ENCODE assay signal across 19 cellular contexts in the genomic region with DNA sequence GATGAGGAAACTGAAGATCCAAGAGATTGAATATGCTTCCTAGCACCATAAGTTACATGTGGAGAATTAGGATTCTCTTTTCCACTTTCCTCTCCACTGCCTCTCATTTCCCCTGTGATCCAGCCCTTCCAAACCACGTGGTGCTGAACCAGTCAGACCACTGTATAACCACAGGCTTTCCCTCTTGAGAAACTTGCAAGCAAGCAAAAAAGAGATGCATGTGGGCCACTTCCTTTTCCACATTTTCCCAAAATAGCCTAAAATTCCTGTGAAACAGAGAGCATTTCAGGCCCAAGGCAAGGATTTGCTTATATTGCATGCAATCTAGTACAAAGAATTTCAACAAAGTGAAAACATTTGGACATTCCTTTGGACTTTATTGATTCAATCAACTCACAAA. TPM values are rescaled to one million over a fixed set of nuclear protein-coding genes. Genes with fewer than 3 reads are reported as not detected.
A peak's percentile ranks its signal among the peaks of the same experiment; 100 is the strongest.
DNase-seq lines count a peak whose midpoint lies in the region; ATAC-seq and TF ChIP-seq lines count a peak whose summit lies in the region.
"Had no signal": no experiment of that assay in that cellular context is flagged by ENCODE, and none has a peak within 500 bp of the region (broad histone marks: within the 10 kb centered on the region; RNA-seq: fewer than 3 reads in every experiment).

No MANE protein-coding gene starts in this region.

- TF ChIP-seq EP300 in Ishikawa (IDR thresholded peaks at IDR 0.05; ENCODE audit: borderline replicate concordance), result no peak

- CTCF ChIA-PET in activated CD8-positive, alpha-beta T cell treated with anti-CD3 and anti-CD28 coated beads, Interleukin-2, amount 10 ng/mL, durations not matched to agents 7 days and 5 days (lab: Charles Lee), result no interaction called here

- ATAC-seq in left lung, result peak; percentile 75
- ATAC-seq in activated CD8-positive, alpha-beta T cell treated with anti-CD3 and anti-CD28 coated beads, Interleukin-2, amount 10 ng/mL, durations not matched to agents 7 days and 5 days, result no peak
- ATAC-seq: activated T-cell treated with anti-CD3 and anti-CD28 coated beads, Interleukin-2, amount 50 U/mL, for 4 hours; stimulated activated naive CD8-positive, alpha-beta T cell treated with anti-CD3 and anti-CD28 coated beads, Interleukin-15, Interleukin-2, amounts not matched to agents 100 U/mL and 50 U/mL, for 24 hours had no signal

- no peak overlapping the region for H2BK15ac ChIP-seq in mesendoderm (replicated peaks; ENCODE audit: low read depth)

- no peak overlapping the region for H4K5ac ChIP-seq in mesendoderm (ENCODE audit: low read length)

- no peak overlapping the region for H4K8ac ChIP-seq in mesendoderm (ENCODE audit: low read depth, low read length)

- H3K27me3 ChIP-seq in left lung, result no peaks in the 10 kb centered on the region
- H3K27me3 ChIP-seq in mesendoderm (ENCODE audit: insufficient read depth, low read length, poor library complexity), result no peaks in the 10 kb centered on the region
- H3K27me3 ChIP-seq: adrenal gland, heart left ventricle, pancreas had no signal

- no peak for TF ChIP-seq RAD21 in Ishikawa (IDR thresholded peaks at IDR 0.05; ENCODE audit: low read depth)

- peak; percentile 35 for DNase-seq in AG09309 (ENCODE audit: low read depth)
- peak; percentile 68 for DNase-seq in dedifferentiated amniotic fluid mesenchymal stem cell (ENCODE audit: extremely low spot score)
- DNase-seq in left lung, result no peak
- no peak for DNase-seq in mesendoderm
- DNase-seq in SW480 (ENCODE audit: low spot score), result no peak
- DNase-seq in activated CD8-positive, alpha-beta T cell treated with anti-CD3 and anti-CD28 coated beads, Interleukin-2, amount 10 ng/mL, durations not matched to agents 7 days and 5 days, result no peak
- no peak for DNase-seq in NCI-H524 treated with DMSO at 0.1 percent for 48 hours (lab: John Stamatoyannopoulos, UW)
- DNase-seq: activated CD4-positive, alpha-beta T cell treated with anti-CD3 and anti-CD28 coated beads, Interleukin-2, amount 10 ng/mL, durations not matched to agents 7 days and 5 days; activated T-cell treated with anti-CD3 and anti-CD28 coated beads, Interleukin-2, amount 50 U/mL, for 4 hours; DMS153; heart left ventricle; Karpas-422; NCI-H1694 treated with DMSO at 0.1 percent for 48 hours; NCI-H446; pancreas; stimulated activated naive CD8-positive, alpha-beta T cell treated with anti-CD3 and anti-CD28 coated beads, Interleukin-15, Interleukin-2, amounts not matched to agents 100 U/mL and 50 U/mL, for 24 hours had no signal

- H3K56ac ChIP-seq in mesendoderm (ENCODE audit: low read length), result no peak overlapping the region

- POLR2A ChIA-PET in activated CD8-positive, alpha-beta T cell treated with anti-CD3 and anti-CD28 coated beads, Interleukin-2, amount 10 ng/mL, durations not matched to agents 7 days and 5 days (lab: Charles Lee), result no interaction called here

- H3K18ac ChIP-seq in mesendoderm (ENCODE audit: low read length), result no peak overlapping the region

- no peak overlapping the region for H3K4me3 ChIP-seq in AG09309 (ENCODE audit: control insufficient read depth, low read depth, low read length)
- no peak overlapping the region for H3K4me3 ChIP-seq in left lung
- H3K4me3 ChIP-seq in mesendoderm (ENCODE audit: low read length), result no peak overlapping the region
- H3K4me3 ChIP-seq: adrenal gland, heart left ventricle, pancreas, SK-N-MC had no signal

- H3K23ac ChIP-seq in mesendoderm (ENCODE audit: low read length), result no peak overlapping the region

- WGBS in mesendoderm (ENCODE audit: extremely low coverage, insufficient coverage, low lambda C conversion rate), result no CpG with 5 or more reads among the region's 1 CpG

- intact Hi-C loops in left lung (cut with DNase I), result no loop called here

- H3K79me1 ChIP-seq in mesendoderm (ENCODE audit: low read length), result no peaks in the 10 kb centered on the region

- no peak overlapping the region for H3K4ac ChIP-seq in mesendoderm (ENCODE audit: low read depth, low read length)

- no peaks in the 10 kb centered on the region for H3K79me2 ChIP-seq in mesendoderm (ENCODE audit: control insufficient read depth, insufficient read depth, low read length)

- H3K4me1 Mint-ChIP-seq in activated CD8-positive, alpha-beta T cell treated with anti-CD3 and anti-CD28 coated beads, Interleukin-2, amount 10 ng/mL, durations not matched to agents 7 days and 5 days (ENCODE audit: low read depth), result no peaks in the 10 kb centered on the region
- H3K4me1 Mint-ChIP-seq: activated CD4-positive, alpha-beta T cell treated with anti-CD3 and anti-CD28 coated beads, Interleukin-2, amount 10 ng/mL, durations not matched to agents 7 days and 5 days had no signal

- no peak overlapping the region for H3K4me2 ChIP-seq in mesendoderm (ENCODE audit: low read length)

- no peak overlapping the region for H3K4me3 Mint-ChIP-seq in activated CD8-positive, alpha-beta T cell treated with anti-CD3 and anti-CD28 coated beads, Interleukin-2, amount 10 ng/mL, durations not matched to agents 7 days and 5 days
- H3K4me3 Mint-ChIP-seq: activated CD4-positive, alpha-beta T cell treated with anti-CD3 and anti-CD28 coated beads, Interleukin-2, amount 10 ng/mL, durations not matched to agents 7 days and 5 days; activated T-cell treated with anti-CD3 and anti-CD28 coated beads, Interleukin-2, amount 50 U/mL, for 4 hours had no signal

- peaks cover 36% of the 10 kb centered on the region for H3K27me3 Mint-ChIP-seq in activated CD8-positive, alpha-beta T cell treated with anti-CD3 and anti-CD28 coated beads, Interleukin-2, amount 10 ng/mL, durations not matched to agents 7 days and 5 days (ENCODE audit: low read depth)

- peaks cover 0 to 2% of the 10 kb centered on the region in 2 donors for H3K9me3 ChIP-seq in left lung
- H3K9me3 ChIP-seq: adrenal gland, pancreas had no signal

- H3K9me3 Mint-ChIP-seq in activated CD8-positive, alpha-beta T cell treated with anti-CD3 and anti-CD28 coated beads, Interleukin-2, amount 10 ng/mL, durations not matched to agents 7 days and 5 days (ENCODE audit: insufficient read depth), result peaks cover 8% of the 10 kb centered on the region
- H3K9me3 Mint-ChIP-seq: activated CD4-positive, alpha-beta T cell treated with anti-CD3 and anti-CD28 coated beads, Interleukin-2, amount 10 ng/mL, durations not matched to agents 7 days and 5 days; activated T-cell treated with anti-CD3 and anti-CD28 coated beads, Interleukin-2, amount 50 U/mL, for 4 hours had no signal

- no peak overlapping the region for H2AK5ac ChIP-seq in mesendoderm (ENCODE audit: low read length)

- no peak overlapping the region for H3K9ac ChIP-seq in mesendoderm (ENCODE audit: low read length)

- H3K36me3 ChIP-seq in left lung (no peaks in the 10 kb centered on the region), mesendoderm (ENCODE audit: control insufficient read depth, insufficient read depth, low read length) (no peaks in the 10 kb centered on the region)
- H3K36me3 ChIP-seq: adrenal gland, heart left ventricle, pancreas had no signal

- no peak overlapping the region for H3K27ac ChIP-seq in left lung
- no peak overlapping the region for H3K27ac ChIP-seq in mesendoderm (ENCODE audit: low read depth, low read length)
- H3K27ac ChIP-seq: adrenal gland, heart left ventricle, pancreas, SK-N-MC had no signal

- H3K36me3 Mint-ChIP-seq in activated CD8-positive, alpha-beta T cell treated with anti-CD3 and anti-CD28 coated beads, Interleukin-2, amount 10 ng/mL, durations not matched to agents 7 days and 5 days (ENCODE audit: low read depth), result no peaks in the 10 kb centered on the region

- peaks cover 0 to 4% of the 10 kb centered on the region in 2 donors for H3K4me1 ChIP-seq in left lung
- no peaks in the 10 kb centered on the region for H3K4me1 ChIP-seq in mesendoderm (ENCODE audit: control insufficient read depth, low read depth, low read length)

- no peak overlapping the region for H2BK120ac ChIP-seq in mesendoderm (ENCODE audit: low read depth, low read length)

- TF ChIP-seq CTCF in AG09309 (IDR thresholded peaks at IDR 0.05; ENCODE audit: control insufficient read depth, insufficient read depth, low read depth, low read length, missing control alignments), result no peak
- no peak for TF ChIP-seq CTCF in left lung (IDR thresholded peaks at IDR 0.05)

- no peak overlapping the region for H2BK5ac ChIP-seq in mesendoderm (ENCODE audit: low read length)

- no peak overlapping the region for H3K27ac Mint-ChIP-seq in activated CD8-positive, alpha-beta T cell treated with anti-CD3 and anti-CD28 coated beads, Interleukin-2, amount 10 ng/mL, durations not matched to agents 7 days and 5 days
- H3K27ac Mint-ChIP-seq: activated CD4-positive, alpha-beta T cell treated with anti-CD3 and anti-CD28 coated beads, Interleukin-2, amount 10 ng/mL, durations not matched to agents 7 days and 5 days had no signal

TF ChIP-seq in Ishikawa, 13 proteins besides CTCF, POLR2A, EP300 and RAD21:
- TF ChIP-seq, protein P1, sequence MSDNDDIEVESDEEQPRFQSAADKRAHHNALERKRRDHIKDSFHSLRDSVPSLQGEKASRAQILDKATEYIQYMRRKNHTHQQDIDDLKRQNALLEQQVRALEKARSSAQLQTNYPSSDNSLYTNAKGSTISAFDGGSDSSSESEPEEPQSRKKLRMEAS (IDR thresholded peaks at IDR 0.05), result peak; percentile 50; the same call in 1 of the 2 replicates
- TF ChIP-seq, protein P2, sequence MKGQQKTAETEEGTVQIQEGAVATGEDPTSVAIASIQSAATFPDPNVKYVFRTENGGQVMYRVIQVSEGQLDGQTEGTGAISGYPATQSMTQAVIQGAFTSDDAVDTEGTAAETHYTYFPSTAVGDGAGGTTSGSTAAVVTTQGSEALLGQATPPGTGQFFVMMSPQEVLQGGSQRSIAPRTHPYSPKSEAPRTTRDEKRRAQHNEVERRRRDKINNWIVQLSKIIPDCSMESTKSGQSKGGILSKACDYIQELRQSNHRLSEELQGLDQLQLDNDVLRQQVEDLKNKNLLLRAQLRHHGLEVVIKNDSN (IDR thresholded peaks at IDR 0.05), result peak; percentile 75
- TF ChIP-seq NFIC (IDR thresholded peaks at IDR 0.05), result no peak

RNA-seq across cellular contexts. Expression of a gene that starts 59.3 kb away (rescaled TPM):
- 10 to 100 TPM; 35.0 to 47.5 TPM for total RNA-seq in left lung
- 36.6 TPM for polyA plus RNA-seq in mesendoderm (2013, experiment 1 of 2)
- polyA plus RNA-seq in mesendoderm (2013, experiment 2 of 2), result 34.5 TPM
- 10 to 100 TPM; 45.3 to 45.8 TPM for total RNA-seq in activated CD8-positive, alpha-beta T cell treated with anti-CD3 and anti-CD28 coated beads, Interleukin-2, amount 10 ng/mL, durations not matched to agents 7 days and 5 days

Comparison
In these comparisons a context has a peak if more than half of its experiments do, and no peak if none do; other contexts are left out.
1. DNase-seq: peak in AG09309 (single experiment) and dedifferentiated amniotic fluid mesenchymal stem cell (single experiment); none in left lung (0 of 2), mesendoderm (single experiment), SW480 (single experiment), activated CD8-positive, alpha-beta T cell treated with anti-CD3 and anti-CD28 coated beads, Interleukin-2, amount 10 ng/mL, durations not matched to agents 7 days and 5 days (single experiment) and NCI-H524 treated with DMSO at 0.1 percent for 48 hours (single experiment).